17 cellular contexts compared by ENCODE assay signal in the genomic region with DNA sequence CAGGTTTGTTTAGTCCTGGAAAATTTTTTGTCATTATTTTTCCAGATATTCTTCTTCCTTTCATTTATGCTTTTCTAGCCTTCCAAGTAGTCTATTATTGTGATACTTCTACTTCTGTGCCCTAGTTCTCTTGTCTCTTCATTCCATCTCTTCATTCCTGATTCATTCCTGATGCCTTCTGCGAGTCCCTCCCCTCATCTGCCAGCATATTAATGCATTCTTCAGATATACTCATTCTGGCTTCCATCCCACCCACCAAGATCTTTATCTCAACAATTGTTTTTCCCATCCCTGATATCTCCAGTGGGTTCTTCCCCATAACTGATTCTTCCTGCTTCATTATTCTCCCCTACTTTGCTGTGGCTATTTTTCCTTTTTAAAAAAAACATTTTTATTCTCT. TPM values are rescaled to one million over a fixed set of nuclear protein-coding genes. Genes with fewer than 3 reads are reported as not detected.
DNase-seq lines count a peak whose midpoint lies in the region; ATAC-seq, FAIRE-seq and TF ChIP-seq lines count a peak whose summit lies in the region.
"Had no signal": no experiment of that assay in that cellular context is flagged by ENCODE, and none has a peak within 500 bp of the region (broad histone marks: within the 10 kb centered on the region; RNA-seq: fewer than 3 reads in every experiment).

No MANE protein-coding gene starts in this region.

- H2AFZ ChIP-seq in SK-N-SH (ENCODE audit: low read depth) (no peak overlapping the region), astrocyte (ENCODE audit: low read depth, low read length) (no peak overlapping the region)
- H2AFZ ChIP-seq: GM23338 had no signal

- DNase-seq in EL (peak; percentile 39), SK-N-SH (peak; percentile 36), astrocyte (ENCODE audit: low read depth) (peak; percentile 20), globus pallidus (ENCODE audit: low spot score) (no peak)
- DNase-seq: Caco-2; CD4-positive, alpha-beta T cell; DMS153; DMS79; HCEC 1CT; KG1 had no signal

- H3K4me3 ChIP-seq in SK-N-SH (ENCODE audit: low read depth in 2 of 2, low read length in 1 of 2) (no peak overlapping the region), astrocyte (ENCODE audit: insufficient read depth, low read depth, low read length) (no peak overlapping the region)
- H3K4me3 ChIP-seq: GM12878, GM23338 had no signal

- CTCF ChIA-PET in SK-N-SH (lab: Yijun Ruan, JAX): interaction anchor here (1.1 to 1.7 kb wide), 2 partner anchors 9 to 137 kb away, joined by 3 to 6 read pairs; a partner anchor contains a TSS

- H3K4me3 Mint-ChIP-seq in astrocyte (ENCODE audit: unreplicated experiment): no peak overlapping the region
- H3K4me3 Mint-ChIP-seq: CD4-positive, alpha-beta T cell; GM23338 had no signal

- H3K4me1 Mint-ChIP-seq in astrocyte (ENCODE audit: low read depth, unreplicated experiment): no peaks in the 10 kb centered on the region
- H3K4me1 Mint-ChIP-seq: GM23338 had no signal

- H3K4me1 ChIP-seq in SK-N-SH (ENCODE audit: control insufficient read depth in 1 of 2, insufficient read depth in 2 of 2, low read depth in 1 of 2, low read length in 1 of 2) (no peaks in the 10 kb centered on the region), astrocyte (ENCODE audit: insufficient read depth, low read length) (no peaks in the 10 kb centered on the region)
- H3K4me1 ChIP-seq: Caco-2 had no signal

- TF ChIP-seq CTCF in SK-N-SH (IDR thresholded peaks at IDR 0.05) (no peak), astrocyte (IDR thresholded peaks at IDR 0.05; ENCODE audit: insufficient read depth, low read depth, low read length) (no peak)

- POLR2A ChIA-PET in SK-N-SH (lab: Yijun Ruan, JAX): no interaction called here

- no peaks in the 10 kb centered on the region for H3K36me3 Mint-ChIP-seq in astrocyte (ENCODE audit: low read depth, unreplicated experiment)

- TF ChIP-seq EP300 in SK-N-SH (IDR thresholded peaks at IDR 0.05; ENCODE audit: borderline replicate concordance in 1 of 2, low read depth in 1 of 2, low read length in 1 of 2): peak in 1 of 2 experiments; percentile 48; a peak in 1 of 4 replicates

- WGBS in SK-N-SH (ENCODE audit: low lambda C conversion rate): 13% methylated on average over 1 of the region's 1 CpG

- ATAC-seq in HG03175 (IDR thresholded peaks at IDR 0.05; ENCODE audit: unreplicated experiment) (no peak), GM21423 (IDR thresholded peaks at IDR 0.05; ENCODE audit: unreplicated experiment) (no peak)
- ATAC-seq: GM12878, GM23338 had no signal

- H3K4me2 ChIP-seq in SK-N-SH (peak overlapping the region; percentile 25; the same call in 1 of the 2 replicates), astrocyte (ENCODE audit: low read length) (no peak overlapping the region)
- H3K4me2 ChIP-seq: GM23338 had no signal

- H3K36me3 ChIP-seq in SK-N-SH (replicated peaks in 1 of 2; ENCODE audit: control insufficient read depth in 1 of 2, insufficient read depth in 2 of 2, low read length in 1 of 2): peaks cover 0 to 4% of the 10 kb centered on the region in 2 experiments
- no peaks in the 10 kb centered on the region for H3K36me3 ChIP-seq in astrocyte (ENCODE audit: insufficient read depth, low read length)

- H3K27ac Mint-ChIP-seq in astrocyte (ENCODE audit: unreplicated experiment): no peak overlapping the region
- H3K27ac Mint-ChIP-seq: CD4-positive, alpha-beta T cell; GM23338 had no signal

- H3K9me2 ChIP-seq in SK-N-SH: no peaks in the 10 kb centered on the region

- H3K27me3 ChIP-seq in SK-N-SH (ENCODE audit: insufficient read depth): no peaks in the 10 kb centered on the region
- no peaks in the 10 kb centered on the region for H3K27me3 ChIP-seq in astrocyte (ENCODE audit: insufficient read depth, low read length)

- TF ChIP-seq RAD21 in SK-N-SH (IDR thresholded peaks at IDR 0.05; ENCODE audit: low read length): no peak

- H4K20me1 ChIP-seq in SK-N-SH (ENCODE audit: insufficient read depth) (no peaks in the 10 kb centered on the region), astrocyte (ENCODE audit: insufficient read depth, low read length) (no peaks in the 10 kb centered on the region)

- H3K27me3 Mint-ChIP-seq in astrocyte (ENCODE audit: low read depth, unreplicated experiment): peaks cover 8% of the 10 kb centered on the region
- H3K27me3 Mint-ChIP-seq: CD4-positive, alpha-beta T cell had no signal

- no peaks in the 10 kb centered on the region for H3K79me2 ChIP-seq in SK-N-SH (ENCODE audit: insufficient read depth)
- no peaks in the 10 kb centered on the region for H3K79me2 ChIP-seq in astrocyte (ENCODE audit: insufficient read depth, low read length)

- H3K27ac ChIP-seq in SK-N-SH (ENCODE audit: low read depth in 2 of 2, low read length in 1 of 2): peak overlapping the region in 1 of 2 experiments; percentile 50; a peak in 1 of 4 replicates
- H3K27ac ChIP-seq in astrocyte (ENCODE audit: low read depth, low read length): no peak overlapping the region
- H3K27ac ChIP-seq: C4-2B had no signal

- no peak overlapping the region for H3K9ac ChIP-seq in SK-N-SH
- H3K9ac ChIP-seq in astrocyte (ENCODE audit: low read length): no peak overlapping the region

- FAIRE-seq in astrocyte (lab: Jason Lieb, UNC): no peak
- FAIRE-seq: D721Med, GM12878, H54 had no signal

- H3F3A ChIP-seq in SK-N-SH (replicated peaks; ENCODE audit: insufficient read depth): no peaks in the 10 kb centered on the region

- H3K9me3 ChIP-seq in SK-N-SH (no peaks in the 10 kb centered on the region), astrocyte (ENCODE audit: insufficient read depth, low read depth, low read length) (no peaks in the 10 kb centered on the region)
- H3K9me3 ChIP-seq: Caco-2 had no signal

- H3K9me3 Mint-ChIP-seq in astrocyte (ENCODE audit: unreplicated experiment): no peaks in the 10 kb centered on the region
- H3K9me3 Mint-ChIP-seq: CD4-positive, alpha-beta T cell; GM23338 had no signal

TF ChIP-seq in SK-N-SH, 30 proteins besides CTCF, POLR2A, EP300 and RAD21 (continues in another document):
- TF ChIP-seq NFIC (IDR thresholded peaks at IDR 0.05; ENCODE audit: borderline replicate concordance) (peak; percentile 79), TCF12 (IDR thresholded peaks at IDR 0.05) (peak; percentile 85), RCOR1 (IDR thresholded peaks at IDR 0.05; ENCODE audit: low read length) (no peak), ELF1 (IDR thresholded peaks at IDR 0.05) (no peak), TEAD4 (IDR thresholded peaks at IDR 0.05; ENCODE audit: borderline replicate concordance, insufficient read depth) (0 out of 2 replicates have a peak, but pooled peaks have one; percentile 51), MXI1 (IDR thresholded peaks at IDR 0.05; ENCODE audit: low read depth, low read length) (no peak), GABPA (IDR thresholded peaks at IDR 0.05; ENCODE audit: low read depth) (no peak), FOXM1 (IDR thresholded peaks at IDR 0.05; ENCODE audit: low read depth) (0 out of 2 replicates have a peak, but pooled peaks have one; percentile 25), YY1 (IDR thresholded peaks at IDR 0.05; ENCODE audit: low read depth) (no peak)
- TF ChIP-seq, protein P1, sequence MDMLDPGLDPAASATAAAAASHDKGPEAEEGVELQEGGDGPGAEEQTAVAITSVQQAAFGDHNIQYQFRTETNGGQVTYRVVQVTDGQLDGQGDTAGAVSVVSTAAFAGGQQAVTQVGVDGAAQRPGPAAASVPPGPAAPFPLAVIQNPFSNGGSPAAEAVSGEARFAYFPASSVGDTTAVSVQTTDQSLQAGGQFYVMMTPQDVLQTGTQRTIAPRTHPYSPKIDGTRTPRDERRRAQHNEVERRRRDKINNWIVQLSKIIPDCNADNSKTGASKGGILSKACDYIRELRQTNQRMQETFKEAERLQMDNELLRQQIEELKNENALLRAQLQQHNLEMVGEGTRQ (IDR thresholded peaks at IDR 0.05; ENCODE audit: borderline replicate concordance, low read depth, low read length): no peak
- TF ChIP-seq, protein P2, sequence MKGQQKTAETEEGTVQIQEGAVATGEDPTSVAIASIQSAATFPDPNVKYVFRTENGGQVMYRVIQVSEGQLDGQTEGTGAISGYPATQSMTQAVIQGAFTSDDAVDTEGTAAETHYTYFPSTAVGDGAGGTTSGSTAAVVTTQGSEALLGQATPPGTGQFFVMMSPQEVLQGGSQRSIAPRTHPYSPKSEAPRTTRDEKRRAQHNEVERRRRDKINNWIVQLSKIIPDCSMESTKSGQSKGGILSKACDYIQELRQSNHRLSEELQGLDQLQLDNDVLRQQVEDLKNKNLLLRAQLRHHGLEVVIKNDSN (IDR thresholded peaks at IDR 0.05; ENCODE audit: borderline replicate concordance, low read depth): no peak
- TF ChIP-seq, protein P3, sequence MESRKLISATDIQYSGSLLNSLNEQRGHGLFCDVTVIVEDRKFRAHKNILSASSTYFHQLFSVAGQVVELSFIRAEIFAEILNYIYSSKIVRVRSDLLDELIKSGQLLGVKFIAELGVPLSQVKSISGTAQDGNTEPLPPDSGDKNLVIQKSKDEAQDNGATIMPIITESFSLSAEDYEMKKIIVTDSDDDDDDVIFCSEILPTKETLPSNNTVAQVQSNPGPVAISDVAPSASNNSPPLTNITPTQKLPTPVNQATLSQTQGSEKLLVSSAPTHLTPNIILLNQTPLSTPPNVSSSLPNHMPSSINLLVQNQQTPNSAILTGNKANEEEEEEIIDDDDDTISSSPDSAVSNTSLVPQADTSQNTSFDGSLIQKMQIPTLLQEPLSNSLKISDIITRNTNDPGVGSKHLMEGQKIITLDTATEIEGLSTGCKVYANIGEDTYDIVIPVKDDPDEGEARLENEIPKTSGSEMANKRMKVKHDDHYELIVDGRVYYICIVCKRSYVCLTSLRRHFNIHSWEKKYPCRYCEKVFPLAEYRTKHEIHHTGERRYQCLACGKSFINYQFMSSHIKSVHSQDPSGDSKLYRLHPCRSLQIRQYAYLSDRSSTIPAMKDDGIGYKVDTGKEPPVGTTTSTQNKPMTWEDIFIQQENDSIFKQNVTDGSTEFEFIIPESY (IDR thresholded peaks at IDR 0.05; ENCODE audit: borderline replicate concordance, low read depth): no peak
- TF ChIP-seq, protein P4, sequence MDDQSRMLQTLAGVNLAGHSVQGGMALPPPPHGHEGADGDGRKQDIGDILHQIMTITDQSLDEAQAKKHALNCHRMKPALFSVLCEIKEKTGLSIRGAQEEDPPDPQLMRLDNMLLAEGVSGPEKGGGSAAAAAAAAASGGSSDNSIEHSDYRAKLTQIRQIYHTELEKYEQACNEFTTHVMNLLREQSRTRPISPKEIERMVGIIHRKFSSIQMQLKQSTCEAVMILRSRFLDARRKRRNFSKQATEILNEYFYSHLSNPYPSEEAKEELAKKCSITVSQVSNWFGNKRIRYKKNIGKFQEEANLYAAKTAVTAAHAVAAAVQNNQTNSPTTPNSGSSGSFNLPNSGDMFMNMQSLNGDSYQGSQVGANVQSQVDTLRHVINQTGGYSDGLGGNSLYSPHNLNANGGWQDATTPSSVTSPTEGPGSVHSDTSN (IDR thresholded peaks at IDR 0.05): peak; percentile 56

RNA-seq across cellular contexts. Expression of a gene that starts 35.2 kb away (rescaled TPM):
- polyA plus RNA-seq in SK-N-SH (2012; rRNA removed): 3.0 and 3.7 TPM in 2 replicates
- polyA plus RNA-seq in SK-N-SH (2012; cell fraction: cytosol; rRNA removed): 3.8 and 3.9 TPM in 2 replicates
- polyA plus RNA-seq in SK-N-SH (2012; cell fraction: nucleus; rRNA removed): 3.1 and 4.6 TPM in 2 replicates
- 3.7 and 5.0 TPM in 2 replicates for total RNA-seq in astrocyte

RNA-seq across cellular contexts. Expression of a gene that starts 40.6 kb away (rescaled TPM):
- polyA plus RNA-seq in SK-N-SH (2012; rRNA removed): 0.94 and 1.5 TPM in 2 replicates
- polyA plus RNA-seq in SK-N-SH (2012; cell fraction: cytosol; rRNA removed): 0.71 and 1.2 TPM in 2 replicates
- 1.5 and 1.6 TPM in 2 replicates for polyA plus RNA-seq in SK-N-SH (2012; cell fraction: nucleus; rRNA removed)
- total RNA-seq in astrocyte: 0.60 and 0.75 TPM in 2 replicates
